ENCODE assay signal across 17 cellular contexts in genomic region chr22:21031545-21032036, GRCh38. TPM values are rescaled to one million over a fixed set of nuclear protein-coding genes. Genes with fewer than 3 reads are reported as not detected.
DNase-seq lines count a peak whose midpoint lies in the region; ATAC-seq and TF ChIP-seq lines count a peak whose summit lies in the region.
"Had no signal": no experiment of that assay in that cellular context is flagged by ENCODE, and none has a peak within 500 bp of the region (broad histone marks: within the 10 kb centered on the region; RNA-seq: fewer than 3 reads in every experiment).

No MANE protein-coding gene starts in this region.

- H3K4me1 ChIP-seq in HUES64 (ENCODE audit: insufficient read depth, low read length) (no peaks in the 10 kb centered on the region), duodenal mucosa (ENCODE audit: control insufficient read depth in 1 of 2, insufficient read depth in 2 of 2, low read length in 2 of 2) (peaks cover 0 to 10% of the 10 kb centered on the region in 2 donors), mucosa of stomach (ENCODE audit: control insufficient read depth, insufficient read depth, low read length) (peaks cover 18% of the 10 kb centered on the region)
- H3K4me1 ChIP-seq: right lobe of liver had no signal

- WGBS in HUES64, result 90% methylated on average over 18 of the region's 18 CpGs

- TF ChIP-seq CTCF in type B pancreatic cell (conservative IDR thresholded peaks at IDR 0.05), result no peak

- H3K9ac ChIP-seq in HUES64 (ENCODE audit: low read depth, low read length) (no peak overlapping the region), duodenal mucosa (ENCODE audit: low read depth in 1 of 2, low read length in 2 of 2) (no peak overlapping the region), mucosa of stomach (ENCODE audit: low read length) (peak overlapping the region; percentile 59)
- H3K9ac ChIP-seq: GM23248 had no signal

- H3K4me3 Mint-ChIP-seq in type B pancreatic cell, result peak overlapping the region; percentile 52

- H3K9me3 ChIP-seq in HUES64 (ENCODE audit: insufficient read depth, low read depth, low read length), result no peaks in the 10 kb centered on the region
- no peaks in the 10 kb centered on the region for H3K9me3 ChIP-seq in duodenal mucosa (ENCODE audit: control insufficient read depth in 1 of 2, low read length in 2 of 2)
- H3K9me3 ChIP-seq in mucosa of stomach (ENCODE audit: control insufficient read depth, low read length), result no peaks in the 10 kb centered on the region
- H3K9me3 ChIP-seq: right lobe of liver had no signal

- H3K4me3 ChIP-seq in HUES64 (ENCODE audit: low read length), result peak overlapping the region; percentile 57
- peak overlapping the region; percentile 42 to 54 for H3K4me3 ChIP-seq in duodenal mucosa (ENCODE audit: low read depth in 1 of 2, low read length in 2 of 2)
- no peak overlapping the region for H3K4me3 ChIP-seq in mucosa of stomach (ENCODE audit: low read length)
- H3K4me3 ChIP-seq: GM23248 had no signal

- H3K4me1 Mint-ChIP-seq in type B pancreatic cell (ENCODE audit: unreplicated experiment), result peaks cover 7% of the 10 kb centered on the region

- no peaks in the 10 kb centered on the region for H3K9me3 Mint-ChIP-seq in type B pancreatic cell
- H3K9me3 Mint-ChIP-seq: nephron had no signal

- DNase-seq in type B pancreatic cell (ENCODE audit: extremely low spot score, unreplicated experiment) (no peak), KG1 (lab: John Stamatoyannopoulos, UW) (no peak)
- DNase-seq: activated CD4-positive, alpha-beta T cell treated with anti-CD3 and anti-CD28 coated beads for 48 hours; activated T-cell treated with anti-CD3 and anti-CD28 coated beads for 4 hours; DMS79 treated with DMSO at 0.1 percent for 48 hours; GM23248; KBM-7; right lobe of liver; stimulated activated CD4-positive, alpha-beta T cell treated with anti-CD3 and anti-CD28 coated beads, Interleukin-2, amount 100 ng/mL, for 48 hours; T-helper 9 cell had no signal

- no peak overlapping the region for H3K27ac Mint-ChIP-seq in type B pancreatic cell
- H3K27ac Mint-ChIP-seq: nephron had no signal

- H3K27me3 Mint-ChIP-seq in type B pancreatic cell, result peaks cover 8% of the 10 kb centered on the region

- H3K36me3 ChIP-seq in HUES64 (ENCODE audit: insufficient read depth, low read length) (no peaks in the 10 kb centered on the region), duodenal mucosa (ENCODE audit: control insufficient read depth in 1 of 2, insufficient read depth in 2 of 2, low read length in 2 of 2) (no peaks in the 10 kb centered on the region), mucosa of stomach (ENCODE audit: control insufficient read depth, insufficient read depth, low read length) (no peaks in the 10 kb centered on the region)
- H3K36me3 ChIP-seq: right lobe of liver had no signal

- H3K27me3 ChIP-seq in HUES64 (ENCODE audit: insufficient read depth, low read length), result peaks cover 33% of the 10 kb centered on the region
- peaks cover 0 to 14% of the 10 kb centered on the region in 2 donors for H3K27me3 ChIP-seq in duodenal mucosa (ENCODE audit: control insufficient read depth in 1 of 2, insufficient read depth in 2 of 2, low read length in 2 of 2)
- H3K27me3 ChIP-seq in mucosa of stomach (ENCODE audit: control insufficient read depth, insufficient read depth, low read length), result peaks cover 6% of the 10 kb centered on the region
- H3K27me3 ChIP-seq: right lobe of liver had no signal

- no peaks in the 10 kb centered on the region for H3K36me3 Mint-ChIP-seq in type B pancreatic cell

- H3K27ac ChIP-seq in HUES64 (ENCODE audit: low read depth, low read length), result no peak overlapping the region
- no peak overlapping the region for H3K27ac ChIP-seq in duodenal mucosa (ENCODE audit: low read depth, low read length)
- H3K27ac ChIP-seq: GM23248, right lobe of liver had no signal

- ATAC-seq in HG03469 (IDR thresholded peaks at IDR 0.05; ENCODE audit: unreplicated experiment) (no peak), HG03196 (IDR thresholded peaks at IDR 0.05; ENCODE audit: unreplicated experiment) (no peak)

RNA-seq across cellular contexts. Expression of gene SLC7A4, which starts 0.8 kb away (rescaled TPM):
- 0.20 TPM for polyA plus RNA-seq in HUES64 (2013, experiment 1 of 2)
- 0.38 TPM for polyA plus RNA-seq in HUES64 (2013, experiment 2 of 2)
- total RNA-seq in type B pancreatic cell (ENCODE audit: low replicate concordance), result 3.3 and 6.7 TPM in 2 replicates
- total RNA-seq: GM23248 had no signal
- polyA plus RNA-seq: GM23248 had no signal

RNA-seq across cellular contexts. Expression of gene LRRC74B, which starts 14.2 kb away (rescaled TPM):
- polyA plus RNA-seq in HUES64 (2013, experiment 1 of 2), result not detected
- polyA plus RNA-seq in HUES64 (2013, experiment 2 of 2), result not detected
- total RNA-seq in type B pancreatic cell (ENCODE audit: low replicate concordance), result 0.65 TPM in 1 of 2 replicates, not detected in the other
- total RNA-seq: GM23248, left ventricle myocardium superior, right lobe of liver had no signal
- polyA plus RNA-seq: GM23248 had no signal

RNA-seq across cellular contexts. Expression of gene P2RX6, which starts 16.6 kb away (rescaled TPM):
- 0.35 TPM for polyA plus RNA-seq in HUES64 (2013, experiment 1 of 2)
- 0.57 TPM for polyA plus RNA-seq in HUES64 (2013, experiment 2 of 2)
- 0.71 and 2.8 TPM in 2 replicates for total RNA-seq in type B pancreatic cell (ENCODE audit: low replicate concordance)

RNA-seq across cellular contexts. Expression of gene THAP7, which starts 29.7 kb away (rescaled TPM):
- polyA plus RNA-seq in HUES64 (2013, experiment 1 of 2), result 18.3 TPM
- polyA plus RNA-seq in HUES64 (2013, experiment 2 of 2), result 18.3 TPM
- total RNA-seq in type B pancreatic cell (ENCODE audit: low replicate concordance), result 16.9 and 26.4 TPM in 2 replicates

RNA-seq across cellular contexts. Expression of gene LZTR1, which starts 49.5 kb away (rescaled TPM):
- 15.3 TPM for polyA plus RNA-seq in HUES64 (2013, experiment 1 of 2)
- polyA plus RNA-seq in HUES64 (2013, experiment 2 of 2), result 16.1 TPM
- 60.3 and 102 TPM in 2 replicates for total RNA-seq in type B pancreatic cell (ENCODE audit: low replicate concordance)
